Comparison of ENCODE assay signal across 18 cellular contexts in genomic region chr5:177183142-177183541, GRCh38. TPM values are rescaled to one million over a fixed set of nuclear protein-coding genes. Genes with fewer than 3 reads are reported as not detected.
DNase-seq lines count a peak whose midpoint lies in the region; TF ChIP-seq lines count a peak whose summit lies in the region.
"Had no signal": no experiment of that assay in that cellular context is flagged by ENCODE, and none has a peak within 500 bp of the region (broad histone marks: within the 10 kb centered on the region; RNA-seq: fewer than 3 reads in every experiment).

No MANE protein-coding gene starts in this region.

- CTCF ChIA-PET in MCF 10A (lab: Yijun Ruan, JAX), result interaction anchor here (0.6 to 0.9 kb wide), 2 partner anchors 50 to 70 kb away, joined by 3 to 4 read pairs; no protein-coding TSS in a partner anchor
- CTCF ChIA-PET in mammary epithelial cell (lab: Charles Lee; ENCODE audit: low non-redundant PET), result no interaction called here
- CTCF ChIA-PET in GM10248 (lab: Yijun Ruan, JAX), result no interaction called here

- TF ChIP-seq POLR2A in suprapubic skin (IDR thresholded peaks at IDR 0.05), result no peak

- peaks cover 76% of the 10 kb centered on the region for H3K79me2 ChIP-seq in mammary epithelial cell (ENCODE audit: insufficient read depth, low read length)

- no peak overlapping the region for H3K4me2 ChIP-seq in mammary epithelial cell (ENCODE audit: insufficient read depth, low read depth, low read length)
- H3K4me2 ChIP-seq: GM23338 had no signal

- peak overlapping the region; percentile 12 for H3K27ac Mint-ChIP-seq in MCF 10A (ENCODE audit: low read depth, unreplicated experiment)
- H3K27ac Mint-ChIP-seq: B cell, GM23338 had no signal

- BruUV-seq in MCF 10A (replicated peaks; lab: Mats Ljungman, UMichigan) (no TSS peak), mammary epithelial cell (replicated peaks; lab: Mats Ljungman, UMichigan) (no TSS peak)

- dilution Hi-C loops in mammary epithelial cell (cut with HindIII; ENCODE audit: low sequenced_read_pairs), result loop anchor here (10.0 kb wide), 1 partner anchor 92 kb away; no protein-coding TSS in a partner anchor

- in situ Hi-C loops in mammary epithelial cell (cut with MboI; ENCODE audit: low sequenced_read_pairs in 2 of 2), result no loop called here

- DNase-seq in MCF 10A (ENCODE audit: unreplicated experiment) (peak; percentile 58), mammary epithelial cell (no peak), amniotic epithelial cell (ENCODE audit: low read depth) (peak; percentile 21), epithelial cell of prostate (ENCODE audit: low read depth, low spot score) (peak; percentile 8), NOMO-1 treated with dmso at 0.1 percent for 144 hours (lab: John Stamatoyannopoulos, UW; ENCODE audit: unreplicated experiment) (no peak), GM10248 (ENCODE audit: extremely low spot score) (no peak), NCI-H146 (lab: John Stamatoyannopoulos, UW) (no peak), suprapubic skin (ENCODE audit: low spot score in 2 of 2) (no peak)
- DNase-seq: 8988T; Calu3; CD8-positive, alpha-beta T cell; DMS79 treated with DMSO at 0.1 percent for 48 hours; GF-D8; HCEC 1CT had no signal

- H3K27me3 Mint-ChIP-seq in MCF 10A (ENCODE audit: insufficient read depth, unreplicated experiment), result no peaks in the 10 kb centered on the region
- H3K27me3 Mint-ChIP-seq: B cell had no signal

- no peak overlapping the region for H3K27ac ChIP-seq in mammary epithelial cell (ENCODE audit: insufficient read depth, low read depth, low read length)
- no peak overlapping the region for H3K27ac ChIP-seq in epithelial cell of prostate
- no peak overlapping the region for H3K27ac ChIP-seq in suprapubic skin
- H3K27ac ChIP-seq: BLaER1 treated with 17β-estradiol and CSF1 and Interleukin-3, amounts not matched to agents 10 nM and 100 nM had no signal

- POLR2A ChIA-PET in MCF 10A (lab: Yijun Ruan, JAX), result no interaction called here
- POLR2A ChIA-PET in GM10248 (lab: Yijun Ruan, JAX), result no interaction called here

- H3K9me3 ChIP-seq in mammary epithelial cell (replicated peaks; ENCODE audit: insufficient read depth, low read length) (no peaks in the 10 kb centered on the region), suprapubic skin (no peaks in the 10 kb centered on the region)
- H3K9me3 ChIP-seq: BLaER1 treated with 17β-estradiol and CSF1 and Interleukin-3, amounts not matched to agents 10 nM and 100 nM had no signal

- no peaks in the 10 kb centered on the region for H3K4me1 ChIP-seq in mammary epithelial cell (ENCODE audit: insufficient read depth, low read length)
- peaks cover 6% of the 10 kb centered on the region for H3K4me1 ChIP-seq in suprapubic skin

- H3K9me3 Mint-ChIP-seq in MCF 10A (ENCODE audit: unreplicated experiment), result no peaks in the 10 kb centered on the region
- H3K9me3 Mint-ChIP-seq: CD8-positive, alpha-beta T cell; GM23338 had no signal

- no peaks in the 10 kb centered on the region for H3K27me3 ChIP-seq in mammary epithelial cell (ENCODE audit: insufficient read depth, low read length)
- no peaks in the 10 kb centered on the region for H3K27me3 ChIP-seq in suprapubic skin
- H3K27me3 ChIP-seq: BLaER1 treated with 17β-estradiol and CSF1 and Interleukin-3, amounts not matched to agents 10 nM and 100 nM had no signal

- no peak for TF ChIP-seq EP300 in suprapubic skin (IDR thresholded peaks at IDR 0.05)

- H4K20me1 ChIP-seq in mammary epithelial cell (ENCODE audit: insufficient read depth, low read length), result no peaks in the 10 kb centered on the region

- no peak overlapping the region for H3K4me3 ChIP-seq in mammary epithelial cell (replicated peaks in 1 of 3; ENCODE audit: insufficient read depth in 1 of 3, low read depth in 2 of 3, low read length in 3 of 3)
- H3K4me3 ChIP-seq in suprapubic skin, result no peak overlapping the region
- H3K4me3 ChIP-seq: BLaER1 treated with 17β-estradiol and CSF1 and Interleukin-3, amounts not matched to agents 10 nM and 100 nM; GM12878; GM23338 had no signal

- no peak overlapping the region for H3K9ac ChIP-seq in mammary epithelial cell (ENCODE audit: insufficient read depth, low read length)
- H3K9ac ChIP-seq: BLaER1 treated with 17β-estradiol and CSF1 and Interleukin-3, amounts not matched to agents 10 nM and 100 nM had no signal

- peaks cover 20% of the 10 kb centered on the region for H3K4me1 Mint-ChIP-seq in MCF 10A (ENCODE audit: insufficient read depth, unreplicated experiment)

- H3K36me3 Mint-ChIP-seq in MCF 10A (ENCODE audit: insufficient read depth, unreplicated experiment), result peaks cover 63% of the 10 kb centered on the region

- peaks cover 4% of the 10 kb centered on the region for H3K36me3 ChIP-seq in mammary epithelial cell (ENCODE audit: insufficient read depth, low read length)
- H3K36me3 ChIP-seq in suprapubic skin, result peaks cover 4% of the 10 kb centered on the region

- H3K4me3 Mint-ChIP-seq in MCF 10A (ENCODE audit: unreplicated experiment), result no peak overlapping the region
- H3K4me3 Mint-ChIP-seq: B cell; CD8-positive, alpha-beta T cell; GM23338 had no signal

- TF ChIP-seq CTCF in MCF 10A (IDR thresholded peaks at IDR 0.05; ENCODE audit: unreplicated experiment) (no peak), mammary epithelial cell (conservative IDR thresholded peaks at IDR 0.05 in 1 of 2, IDR thresholded peaks at IDR 0.05 in 1 of 2; ENCODE audit: extremely low read depth in 1 of 2, insufficient read depth in 1 of 2, low read depth in 1 of 2, low read length in 2 of 2) (no peak), GM10248 (IDR thresholded peaks at IDR 0.05; ENCODE audit: control extremely low read depth, extremely low read depth, low read depth, missing control alignments) (no peak), suprapubic skin (IDR thresholded peaks at IDR 0.05) (no peak)

- H2AFZ ChIP-seq in mammary epithelial cell (ENCODE audit: low read depth, low read length), result no peak overlapping the region
- H2AFZ ChIP-seq: GM23338 had no signal

- intact Hi-C loops in MCF 10A (cut with micrococcal nuclease) (no loop called here), mammary epithelial cell (cut with micrococcal nuclease) (no loop called here)

- WGBS in mammary epithelial cell (ENCODE audit: low coverage, missing lambda C conversion rate), result 79% methylated on average over 3 of the region's 3 CpGs
- WGBS in suprapubic skin, result 96% methylated on average over 3 of the region's 3 CpGs

RNA-seq across cellular contexts. Expression of gene NSD1, which starts 49.6 kb away (rescaled TPM):
- total RNA-seq in MCF 10A (2022) (110 and 111 TPM in 2 replicates), mammary epithelial cell (10 to 100 TPM; 53.0 to 55.7 TPM), suprapubic skin (10 to 100 TPM; 36.0 to 67.9 (median 51.3) TPM)
- polyA plus RNA-seq in mammary epithelial cell, result 12.3 TPM
- 115 TPM for polyA minus RNA-seq in mammary epithelial cell

Comparison
In these comparisons a context has a peak if more than half of its experiments do, and no peak if none do; other contexts are left out.
1. DNase-seq: peak in MCF 10A (single experiment), amniotic epithelial cell (single experiment) and epithelial cell of prostate (single experiment); none in mammary epithelial cell (single experiment), NOMO-1 treated with dmso at 0.1 percent for 144 hours (single experiment), GM10248 (single experiment), NCI-H146 (single experiment) and suprapubic skin (0 of 2).